8 cellular contexts compared by ENCODE assay signal in genomic region chr17:77882481-77883212, GRCh38.
DNase-seq lines count a peak whose midpoint lies in the region; ATAC-seq lines count a peak whose summit lies in the region.

No MANE protein-coding gene starts in this region.

- peak overlapping the region; percentile 84 to 100 (median 96) for H3K4me2 ChIP-seq in BLaER1 treated with 17β-estradiol and CSF1 and Interleukin-3, amounts not matched to agents 10 nM and 100 nM

- peak overlapping the region in 10 of 11 experiments; percentile 51 to 85 (median 76); a peak in 20 of 22 replicates for H3K27ac ChIP-seq in BLaER1 treated with 17β-estradiol and CSF1 and Interleukin-3, amounts not matched to agents 10 nM and 100 nM
- H3K27ac ChIP-seq in thymus (ENCODE audit: low read depth) = peak overlapping the region; percentile 87

- peak overlapping the region in 6 of 10 experiments; percentile 14 to 34 (median 27); a peak in 9 of 20 replicates for H3K4me3 ChIP-seq in BLaER1 treated with 17β-estradiol and CSF1 and Interleukin-3, amounts not matched to agents 10 nM and 100 nM
- peak overlapping the region; percentile 25 for H3K4me3 ChIP-seq in thymus (ENCODE audit: low read length)

- peaks cover 43 to 75% (median 55%) of the 10 kb centered on the region in 11 experiments for H3K27me3 ChIP-seq in BLaER1 treated with 17β-estradiol and CSF1 and Interleukin-3, amounts not matched to agents 10 nM and 100 nM
- H3K27me3 ChIP-seq in thymus (ENCODE audit: control insufficient read depth, insufficient read depth) = no peaks in the 10 kb centered on the region

- H3K4me3 Mint-ChIP-seq in IgD-negative memory B cell = peak overlapping the region; percentile 75 to 90 (median 84)
- peak overlapping the region; percentile 63 for H3K4me3 Mint-ChIP-seq in activated CD8-positive, alpha-beta T cell treated with anti-CD3 and anti-CD28 coated beads, Interleukin-2, amount 10 ng/mL, durations not matched to agents 7 days and 5 days

- CTCF ChIA-PET in activated CD8-positive, alpha-beta T cell treated with anti-CD3 and anti-CD28 coated beads, Interleukin-2, amount 10 ng/mL, durations not matched to agents 7 days and 5 days (lab: Charles Lee) = interaction anchor here (1.9 kb wide), 1 partner anchor 75 kb away, joined by 7 read pairs; the partner anchor contains the start of gene TNRC6C

- H3K36me3 Mint-ChIP-seq in IgD-negative memory B cell = no peaks in the 10 kb centered on the region
- H3K36me3 Mint-ChIP-seq in activated CD8-positive, alpha-beta T cell treated with anti-CD3 and anti-CD28 coated beads, Interleukin-2, amount 10 ng/mL, durations not matched to agents 7 days and 5 days (ENCODE audit: low read depth) = no peaks in the 10 kb centered on the region

- peaks cover 0 to 25% (median 5%) of the 10 kb centered on the region in 11 experiments; a peak in 13 of 22 replicates for H3K9me3 ChIP-seq in BLaER1 treated with 17β-estradiol and CSF1 and Interleukin-3, amounts not matched to agents 10 nM and 100 nM (replicated peaks in 1 of 11)
- H3K9me3 ChIP-seq in thymus (ENCODE audit: control insufficient read depth) = no peaks in the 10 kb centered on the region

- WGBS in thymus = 29% methylated on average over 12 of the region's 12 CpGs

- H3K9me3 Mint-ChIP-seq in IgD-negative memory B cell = no peaks in the 10 kb centered on the region
- H3K9me3 Mint-ChIP-seq in activated CD8-positive, alpha-beta T cell treated with anti-CD3 and anti-CD28 coated beads, Interleukin-2, amount 10 ng/mL, durations not matched to agents 7 days and 5 days (ENCODE audit: insufficient read depth) = no peaks in the 10 kb centered on the region

- H3K4me1 Mint-ChIP-seq in IgD-negative memory B cell = peaks cover 35 to 49% (median 45%) of the 10 kb centered on the region in 3 donors
- peaks cover 67% of the 10 kb centered on the region for H3K4me1 Mint-ChIP-seq in activated CD8-positive, alpha-beta T cell treated with anti-CD3 and anti-CD28 coated beads, Interleukin-2, amount 10 ng/mL, durations not matched to agents 7 days and 5 days (ENCODE audit: low read depth)

- peaks cover 0 to 5% (median 0%) of the 10 kb centered on the region in 11 experiments; a peak in 2 of 22 replicates for H3K36me3 ChIP-seq in BLaER1 treated with 17β-estradiol and CSF1 and Interleukin-3, amounts not matched to agents 10 nM and 100 nM
- no peaks in the 10 kb centered on the region for H3K36me3 ChIP-seq in thymus (ENCODE audit: control insufficient read depth, insufficient read depth)

- H3K9ac ChIP-seq in BLaER1 treated with 17β-estradiol and CSF1 and Interleukin-3, amounts not matched to agents 10 nM and 100 nM = peak overlapping the region in 9 of 11 experiments; percentile 28 to 79 (median 54); a peak in 16 of 22 replicates

- H3K4me1 ChIP-seq in BLaER1 treated with 17β-estradiol and CSF1 and Interleukin-3, amounts not matched to agents 10 nM and 100 nM = peaks cover 53 to 69% (median 63%) of the 10 kb centered on the region in 10 experiments
- peaks cover 62% of the 10 kb centered on the region for H3K4me1 ChIP-seq in thymus (ENCODE audit: control insufficient read depth, insufficient read depth, low read length)

- peak; percentile 78 for ATAC-seq in activated CD8-positive, alpha-beta T cell treated with anti-CD3 and anti-CD28 coated beads, Interleukin-2, amount 10 ng/mL, durations not matched to agents 7 days and 5 days
- ATAC-seq in GM21576 (IDR thresholded peaks at IDR 0.05; ENCODE audit: unreplicated experiment) = no peak

- peaks cover 0 to 30% (median 9%) of the 10 kb centered on the region in 11 experiments; a peak in 13 of 22 replicates for H4K20me1 ChIP-seq in BLaER1 treated with 17β-estradiol and CSF1 and Interleukin-3, amounts not matched to agents 10 nM and 100 nM

- peak overlapping the region; percentile 93 to 97 (median 95) for H3K27ac Mint-ChIP-seq in IgD-negative memory B cell
- H3K27ac Mint-ChIP-seq in activated CD8-positive, alpha-beta T cell treated with anti-CD3 and anti-CD28 coated beads, Interleukin-2, amount 10 ng/mL, durations not matched to agents 7 days and 5 days = peak overlapping the region; percentile 91

- POLR2A ChIA-PET in activated CD8-positive, alpha-beta T cell treated with anti-CD3 and anti-CD28 coated beads, Interleukin-2, amount 10 ng/mL, durations not matched to agents 7 days and 5 days (lab: Charles Lee) = interaction anchor here (3.5 kb wide), 1 partner anchor 75 kb away, joined by 34 read pairs; the partner anchor contains the start of gene TNRC6C

- peaks cover 20% of the 10 kb centered on the region for H3K27me3 Mint-ChIP-seq in IgD-negative memory B cell
- peaks cover 20% of the 10 kb centered on the region for H3K27me3 Mint-ChIP-seq in activated CD8-positive, alpha-beta T cell treated with anti-CD3 and anti-CD28 coated beads, Interleukin-2, amount 10 ng/mL, durations not matched to agents 7 days and 5 days (ENCODE audit: low read depth)

- peak; percentile 92 for DNase-seq in activated CD8-positive, alpha-beta T cell treated with anti-CD3 and anti-CD28 coated beads, Interleukin-2, amount 10 ng/mL, durations not matched to agents 7 days and 5 days
- DNase-seq in effector CD8-positive, alpha-beta T cell (lab: John Stamatoyannopoulos, UW) = peak; percentile 71
- DNase-seq in nucleus accumbens (lab: John Stamatoyannopoulos, UW) (peak in 38 of 56 donors; percentile 9 to 88 (median 38)), KG1 (lab: John Stamatoyannopoulos, UW) (no peak)
